Comparison of ENCODE assay signal across 9 cellular contexts in the genomic region with DNA sequence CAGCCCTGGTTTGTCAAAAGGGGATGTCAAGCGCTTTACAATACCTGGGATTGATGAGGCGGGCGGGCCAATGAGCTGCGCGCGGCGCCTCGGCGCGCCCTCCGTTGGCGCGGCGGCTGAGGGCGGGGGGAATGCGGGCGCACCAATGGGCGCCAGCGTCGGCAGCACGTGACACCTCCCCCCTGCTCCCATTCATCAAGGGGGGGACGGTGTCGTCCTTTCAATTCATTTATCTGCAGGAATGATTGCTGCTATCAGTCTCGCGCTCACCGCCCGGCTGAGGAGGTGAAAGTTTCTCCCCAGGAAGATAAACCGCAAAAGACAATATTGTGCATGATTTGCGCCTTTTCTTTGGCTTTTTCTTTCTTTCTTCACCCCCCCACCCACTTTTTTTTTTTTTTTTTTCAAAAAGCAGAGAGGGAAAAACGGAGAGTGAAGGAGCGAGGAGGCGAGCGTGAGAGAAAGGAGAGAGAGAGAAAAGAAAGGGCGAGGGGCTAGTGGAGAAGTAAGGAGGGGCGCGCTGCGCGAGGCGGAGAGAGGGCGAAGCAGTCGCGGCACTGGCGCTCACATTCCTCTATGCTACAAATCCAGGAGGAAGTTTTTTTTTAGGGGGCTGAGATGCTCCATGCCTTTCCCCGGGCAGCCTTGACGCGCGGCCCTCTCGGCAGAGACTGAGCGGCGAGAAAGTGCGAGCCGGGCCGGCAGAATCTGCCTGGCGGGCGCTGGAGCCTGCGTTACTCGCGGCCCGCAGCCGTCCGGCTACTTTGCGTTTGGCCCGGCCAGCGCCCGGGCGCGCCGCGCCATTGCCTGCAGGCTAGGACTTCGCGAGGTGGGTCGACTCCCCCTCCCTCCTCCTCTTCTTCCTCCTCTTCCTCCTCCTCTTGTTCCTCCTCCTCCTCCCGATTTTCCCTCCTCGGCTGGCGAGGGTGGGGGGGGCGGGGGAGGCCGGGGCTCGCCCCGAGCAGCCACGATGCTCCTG. TPM values are rescaled to one million over a fixed set of nuclear protein-coding genes. Genes with fewer than 3 reads are reported as not detected.
DNase-seq lines count a peak whose midpoint lies in the region; ATAC-seq and TF ChIP-seq lines count a peak whose summit lies in the region.
"Had no signal": no experiment of that assay in that cellular context is flagged by ENCODE, and none has a peak within 500 bp of the region (broad histone marks: within the 10 kb centered on the region; RNA-seq: fewer than 3 reads in every experiment).

A gene (plus strand): TSS at position 223 of the 979 bp plus-strand sequence. CDS start 748 bp downstream, at position 971.

- DNase-seq in T-helper 17 cell (no peak), hypothalamus (lab: John Stamatoyannopoulos, UW) (peak in 35 of 51 donors; percentile 20 to 85 (median 67)), skeletal muscle cell (ENCODE audit: low read depth) (no peak), NCI-H2171 (lab: John Stamatoyannopoulos, UW) (no peak), LoVo (ENCODE audit: low spot score) (no peak), HT-29 (ENCODE audit: low spot score) (no peak)
- DNase-seq: NCI-H226 had no signal

- no peak for TF ChIP-seq CTCF in GM12875 (IDR thresholded peaks at IDR 0.05; ENCODE audit: borderline replicate concordance, insufficient read depth, low read depth, low read length)

- H3K36me3 Mint-ChIP-seq in T-helper 17 cell (ENCODE audit: low read depth): peaks cover 8% of the 10 kb centered on the region

- ATAC-seq in T-helper 17 cell (no peak), HG03342 (IDR thresholded peaks at IDR 0.05; ENCODE audit: unreplicated experiment) (no peak)

- peaks cover 77% of the 10 kb centered on the region for H3K27me3 Mint-ChIP-seq in T-helper 17 cell

- H3K4me1 Mint-ChIP-seq in T-helper 17 cell: peaks cover 6% of the 10 kb centered on the region

- H3K4me3 Mint-ChIP-seq in T-helper 17 cell: peak within 1 kb of the TSS; percentile 70

- peak within 1 kb of the TSS; percentile 11 for H3K27ac Mint-ChIP-seq in T-helper 17 cell

- H3K4me3 ChIP-seq in GM12875 (ENCODE audit: low read depth, low read length) (peak within 1 kb of the TSS; percentile 43), skeletal muscle cell (ENCODE audit: low read depth, low read length) (peak within 1 kb of the TSS; percentile 53)

- H3K9me3 ChIP-seq in T-helper 17 cell (ENCODE audit: control insufficient read depth, low read length, poor library complexity, severe bottlenecking): peaks cover 5% of the 10 kb centered on the region

RNA-seq across cellular contexts. Expression of the gene that starts here (rescaled TPM):
- total RNA-seq in T-helper 17 cell: not detected
- not detected in 2 replicates for total RNA-seq in HT-29 (2014; rRNA removed; shearing (Covaris generic))

Comparison
In these comparisons a context has a peak if more than half of its experiments do, and no peak if none do; other contexts are left out.
1. DNase-seq: peak in hypothalamus (35 of 51); none in T-helper 17 cell (0 of 3), skeletal muscle cell (single experiment), NCI-H2171 (single experiment), LoVo (single experiment) and HT-29 (single experiment).